Comparison of ENCODE assay signal across 17 cellular contexts in the genomic region with DNA sequence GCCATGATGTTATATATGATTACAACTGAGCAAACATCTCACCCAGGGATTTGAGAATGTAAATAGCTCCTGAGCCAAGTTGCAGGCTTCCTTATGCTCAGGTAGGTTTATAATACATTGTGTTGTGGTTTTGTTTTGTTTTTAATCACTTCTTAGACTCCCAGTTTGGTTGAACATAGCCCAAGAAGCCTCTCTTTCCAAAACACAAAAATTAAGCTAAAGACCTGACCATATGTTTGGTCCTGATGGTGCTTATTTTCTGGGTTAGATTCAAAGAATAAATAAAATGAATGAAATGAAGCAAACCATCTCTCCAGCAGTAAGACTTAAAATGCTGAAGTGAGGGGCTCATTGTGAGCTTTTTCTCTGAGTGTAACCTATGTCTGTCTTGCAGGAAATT.
"Had no signal": no experiment of that assay in that cellular context is flagged by ENCODE, and none has a peak within 500 bp of the region (broad histone marks: within the 10 kb centered on the region; RNA-seq: fewer than 3 reads in every experiment).

No MANE protein-coding gene starts in this region.

- DNase-seq: KBM-7, MG63, NCI-H1092, NCI-H1105 treated with DMSO at 0.1 percent for 48 hours, NCI-H1417 treated with DMSO at 0.1 percent for 48 hours, NCI-H146, NCI-H187 treated with DMSO at 0.1 percent for 48 hours, NCI-H2029 treated with DMSO at 0.1 percent for 48 hours, NCI-H226, NCI-H510A treated with DMSO at 0.1 percent for 48 hours, NCI-H526, NCI-H82, PC-3, SHP77, SK-N-SH, SW 1271, T-cell had no signal

- H3K4me3 ChIP-seq: MG63 had no signal
